Comparison of ENCODE assay signal across 9 cellular contexts in genomic region chr13:51223284-51224270, GRCh38. TPM values are rescaled to one million over a fixed set of nuclear protein-coding genes. Genes with fewer than 3 reads are reported as not detected.
DNase-seq lines count a peak whose midpoint lies in the region; ATAC-seq, FAIRE-seq and TF ChIP-seq lines count a peak whose summit lies in the region.
"Had no signal": no experiment of that assay in that cellular context is flagged by ENCODE, and none has a peak within 500 bp of the region (broad histone marks: within the 10 kb centered on the region; RNA-seq: fewer than 3 reads in every experiment).

No MANE protein-coding gene starts in this region.

- no peak for DNase-seq in activated CD8-positive, alpha-beta T cell treated with anti-CD3 and anti-CD28 coated beads for 36 hours
- DNase-seq in right cardiac atrium (no peak), renal cortical epithelial cell (ENCODE audit: low read depth) (peak; percentile 26), GM19239 (ENCODE audit: insufficient read length, low spot score) (no peak), NCI-H2029 treated with DMSO at 0.1 percent for 48 hours (lab: John Stamatoyannopoulos, UW) (no peak), AG08395 (ENCODE audit: low spot score) (no peak)
- DNase-seq: brain microvascular endothelial cell had no signal

- no peaks in the 10 kb centered on the region for H3K4me1 Mint-ChIP-seq in activated CD8-positive, alpha-beta T cell treated with anti-CD3 and anti-CD28 coated beads for 36 hours (ENCODE audit: low read depth)

- H3K4me1 ChIP-seq in ES-I3 (ENCODE audit: insufficient read depth, low read length): peaks cover 24% of the 10 kb centered on the region; the same call in 1 of the 2 replicates
- no peaks in the 10 kb centered on the region for H3K4me1 ChIP-seq in right cardiac atrium (ENCODE audit: control insufficient read depth, insufficient read depth, low read length)

- no peak overlapping the region for H3K27ac ChIP-seq in right cardiac atrium (ENCODE audit: low read length)
- H3K27ac ChIP-seq: brain microvascular endothelial cell had no signal

- no peak for ATAC-seq in activated CD8-positive, alpha-beta T cell treated with anti-CD3 and anti-CD28 coated beads for 36 hours
- ATAC-seq in right cardiac atrium (peak; percentile 18 to 77), HG02610 (IDR thresholded peaks at IDR 0.05; ENCODE audit: unreplicated experiment) (no peak)

- CTCF ChIA-PET in activated CD8-positive, alpha-beta T cell treated with anti-CD3 and anti-CD28 coated beads for 36 hours (lab: Charles Lee): interaction anchor here (1.0 to 3.4 kb wide), 5 partner anchors 9 to 99 kb away, joined by 4 to 21 read pairs (median 5); no protein-coding TSS in a partner anchor

- WGBS in right cardiac atrium: 54% methylated on average over 19 of the region's 19 CpGs

- POLR2A ChIA-PET in activated CD8-positive, alpha-beta T cell treated with anti-CD3 and anti-CD28 coated beads for 36 hours (lab: Charles Lee): interaction anchor here (0.7 to 0.9 kb wide), 2 partner anchors 29 to 574 kb away, joined by 3 read pairs; no protein-coding TSS in a partner anchor

- no peak for TF ChIP-seq CTCF in activated CD8-positive, alpha-beta T cell treated with anti-CD3 and anti-CD28 coated beads for 36 hours (IDR thresholded peaks at IDR 0.05)

- no peaks in the 10 kb centered on the region for H3K9me3 Mint-ChIP-seq in activated CD8-positive, alpha-beta T cell treated with anti-CD3 and anti-CD28 coated beads for 36 hours

- no peak for FAIRE-seq in GM19239 (lab: Jason Lieb, UNC)

- H3K4me3 ChIP-seq in right cardiac atrium (ENCODE audit: low read length): peak overlapping the region; percentile 88

- no peaks in the 10 kb centered on the region for H3K9me3 ChIP-seq in ES-I3 (ENCODE audit: control insufficient read depth, insufficient read depth, low read length)
- H3K9me3 ChIP-seq in right cardiac atrium (ENCODE audit: control insufficient read depth, low read length): no peaks in the 10 kb centered on the region

- no peak overlapping the region for H3K27ac Mint-ChIP-seq in activated CD8-positive, alpha-beta T cell treated with anti-CD3 and anti-CD28 coated beads for 36 hours

- H3K36me3 ChIP-seq in ES-I3 (ENCODE audit: insufficient read depth, low read length): no peaks in the 10 kb centered on the region
- H3K36me3 ChIP-seq: brain microvascular endothelial cell had no signal

- peaks cover 42% of the 10 kb centered on the region for H3K27me3 Mint-ChIP-seq in activated CD8-positive, alpha-beta T cell treated with anti-CD3 and anti-CD28 coated beads for 36 hours

- intact Hi-C loops in activated CD8-positive, alpha-beta T cell treated with anti-CD3 and anti-CD28 coated beads for 36 hours (cut with micrococcal nuclease): no loop called here
- intact Hi-C loops in right cardiac atrium (cut with DNase I): loop anchor here (5.0 kb wide), 2 partner anchors 59 to 64 kb away; no protein-coding TSS in a partner anchor

- peak overlapping the region; percentile 31 for H3K4me3 Mint-ChIP-seq in activated CD8-positive, alpha-beta T cell treated with anti-CD3 and anti-CD28 coated beads for 36 hours

- no peaks in the 10 kb centered on the region for H3K36me3 Mint-ChIP-seq in activated CD8-positive, alpha-beta T cell treated with anti-CD3 and anti-CD28 coated beads for 36 hours (ENCODE audit: low read depth)

- H3K9ac ChIP-seq in ES-I3 (ENCODE audit: low read depth, low read length): peak overlapping the region; percentile 77

- no peaks in the 10 kb centered on the region for H3K27me3 ChIP-seq in right cardiac atrium (ENCODE audit: control insufficient read depth, insufficient read depth)

RNA-seq across cellular contexts. Expression of gene FAM124A, which starts 1.4 kb away (rescaled TPM):
- total RNA-seq in activated CD8-positive, alpha-beta T cell treated with anti-CD3 and anti-CD28 coated beads for 36 hours: under 1 TPM; 0.07 to 0.25 TPM
- total RNA-seq in right cardiac atrium (10 to 100 TPM in 1 of 4 donors, 1 to 10 TPM in 3; 5.5 to 10.7 (median 8.6) TPM), renal cortical epithelial cell (0.35 and 0.60 TPM in 2 replicates)
- 4.2 TPM for polyA plus RNA-seq in right cardiac atrium

Comparison
In these comparisons a context has a peak if more than half of its experiments do, and no peak if none do; other contexts are left out.
1. ATAC-seq: peak in right cardiac atrium (2 of 2); none in activated CD8-positive, alpha-beta T cell treated with anti-CD3 and anti-CD28 coated beads for 36 hours (single experiment) and HG02610 (single experiment).